12 cellular contexts compared by ENCODE assay signal in the genomic region with DNA sequence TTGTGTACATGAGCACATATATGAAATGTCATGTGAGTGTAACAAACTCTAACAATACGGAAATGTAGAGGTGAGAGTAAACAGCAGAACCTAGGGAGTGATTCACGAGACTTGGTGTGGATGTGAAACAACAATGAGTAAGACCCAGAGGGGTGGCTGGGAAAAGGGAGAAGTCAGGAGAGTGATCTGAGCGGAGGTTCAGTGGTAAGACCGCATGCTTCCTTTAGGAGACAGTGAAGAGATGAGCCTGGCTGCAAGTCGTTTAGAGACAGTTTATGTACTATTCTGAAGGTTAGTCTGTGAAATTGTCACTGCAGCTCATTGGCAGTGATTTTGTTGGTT.
DNase-seq lines count a peak whose midpoint lies in the region; ATAC-seq lines count a peak whose summit lies in the region.
"Had no signal": no experiment of that assay in that cellular context is flagged by ENCODE, and none has a peak within 500 bp of the region (broad histone marks: within the 10 kb centered on the region; RNA-seq: fewer than 3 reads in every experiment).

No MANE protein-coding gene starts in this region.

- peak overlapping the region; percentile 19; the same call in 1 of the 2 replicates for H3K4me3 ChIP-seq in GM08714 (ENCODE audit: low read length)
- H3K4me3 ChIP-seq: adrenal gland had no signal

- ATAC-seq in GM21737 (IDR thresholded peaks at IDR 0.05; ENCODE audit: unreplicated experiment): peak; percentile 45
- peak; percentile 18 for ATAC-seq in HG03558 (IDR thresholded peaks at IDR 0.05; ENCODE audit: extremely low read depth, unreplicated experiment)
- ATAC-seq: Panc1 had no signal

- DNase-seq in glomerular visceral epithelial cell (ENCODE audit: extremely low spot score) (peak; percentile 77), NCI-H510A (lab: John Stamatoyannopoulos, UW) (no peak), NCI-H1105 (lab: John Stamatoyannopoulos, UW) (no peak), NCI-H69 (lab: John Stamatoyannopoulos, UW) (no peak), NCI-H2196 treated with DMSO at 0.1 percent for 48 hours (lab: John Stamatoyannopoulos, UW; ENCODE audit: unreplicated experiment) (no peak)
- DNase-seq: activated CD4-positive, alpha-beta T cell treated with anti-CD3 and anti-CD28 coated beads, Interleukin-2, amount 10 ng/mL, durations not matched to agents 24 days and 14 days; NCI-H1092 treated with DMSO at 0.1 percent for 48 hours had no signal
